In genomic region chr11:44790211-44790610, GRCh38 we compare ENCODE assay signal across 21 cellular contexts.
"Had no signal": no experiment of that assay in that cellular context is flagged by ENCODE, and none has a peak within 500 bp of the region (broad histone marks: within the 10 kb centered on the region; RNA-seq: fewer than 3 reads in every experiment).

No MANE protein-coding gene starts in this region.

- ATAC-seq: activated CD4-positive, alpha-beta T cell treated with anti-CD3 and anti-CD28 coated beads for 36 hours; activated T-cell treated with anti-CD3 and anti-CD28 coated beads, Interleukin-2, amount 50 U/mL, for 4 hours; foreskin keratinocyte; left lobe of liver; lower lobe of right lung; stimulated activated naive CD8-positive, alpha-beta T cell treated with anti-CD3 and anti-CD28 coated beads, Interleukin-15, Interleukin-2, amounts not matched to agents 100 U/mL and 50 U/mL, for 24 hours had no signal

- H3K9me3 ChIP-seq: lower lobe of right lung had no signal

- H3K27me3 Mint-ChIP-seq: activated B cell treated with CpG ODN at 0.5 μM for 24 hours; activated naive CD8-positive, alpha-beta T cell treated with anti-CD3 and anti-CD28 coated beads for 36 hours; progenitor cell of endocrine pancreas had no signal

- FAIRE-seq: endometrium had no signal

- DNase-seq: activated B cell treated with CpG ODN at 0.5 μM for 24 hours; activated CD4-positive, alpha-beta T cell treated with anti-CD3 and anti-CD28 coated beads for 36 hours; activated CD4-positive, alpha-beta T cell treated with anti-CD3 and anti-CD28 coated beads, Interleukin-2, amount 50 U/mL, for 4 hours; activated CD8-positive, alpha-beta memory T cell treated with anti-CD3 and anti-CD28 coated beads for 24 hours; activated CD8-positive, alpha-beta memory T cell treated with anti-CD3 and anti-CD28 coated beads, Interleukin-2, amount 50 U/mL, for 4 hours; activated naive CD4-positive, alpha-beta T cell treated with Interleukin-2 at 50 U/mL for 16 hours; activated naive CD8-positive, alpha-beta T cell treated with anti-CD3 and anti-CD28 coated beads for 36 hours; activated T-cell treated with anti-CD3 and anti-CD28 coated beads, Interleukin-2, amount 50 U/mL, for 4 hours; amniotic stem cell; effector CD4-positive, alpha-beta T cell; foreskin keratinocyte; lower lobe of right lung; naive B cell; retina; stimulated activated CD4-positive, alpha-beta T cell treated with anti-CD3 and anti-CD28 coated beads, Interleukin-4, amount 100 ng/mL, for 1 hour; stimulated activated naive CD8-positive, alpha-beta T cell treated with anti-CD3 and anti-CD28 coated beads, Interleukin-15, Interleukin-2, amounts not matched to agents 100 U/mL and 50 U/mL, for 24 hours; T-helper 9 cell had no signal

- H3K4me1 Mint-ChIP-seq: activated B cell treated with CpG ODN at 0.5 μM for 24 hours; activated CD4-positive, alpha-beta T cell treated with anti-CD3 and anti-CD28 coated beads for 36 hours; activated naive CD8-positive, alpha-beta T cell treated with anti-CD3 and anti-CD28 coated beads for 36 hours; naive B cell had no signal

- H3K27ac ChIP-seq: foreskin keratinocyte, lower lobe of right lung had no signal

- H3K27me3 ChIP-seq: foreskin keratinocyte had no signal

- H3K4me3 ChIP-seq: lower lobe of right lung had no signal

- H3K4me3 Mint-ChIP-seq: activated B cell treated with CpG ODN at 0.5 μM for 24 hours; activated CD4-positive, alpha-beta T cell treated with anti-CD3 and anti-CD28 coated beads for 36 hours; activated naive CD8-positive, alpha-beta T cell treated with anti-CD3 and anti-CD28 coated beads for 36 hours; activated T-cell treated with anti-CD3 and anti-CD28 coated beads, Interleukin-2, amount 50 U/mL, for 4 hours; dendritic cell treated with granulocyte-macrophage colony-stimulating factor and Interleukin-4, amounts not matched to agents 40 ng/mL and 50 ng/mL, for 4 days; naive B cell had no signal

- H3K36me3 ChIP-seq: lower lobe of right lung had no signal

- H3K9me3 Mint-ChIP-seq: activated B cell treated with CpG ODN at 0.5 μM for 24 hours; activated naive CD8-positive, alpha-beta T cell treated with anti-CD3 and anti-CD28 coated beads for 36 hours; activated T-cell treated with anti-CD3 and anti-CD28 coated beads, Interleukin-2, amount 50 U/mL, for 4 hours; dendritic cell treated with granulocyte-macrophage colony-stimulating factor and Interleukin-4, amounts not matched to agents 40 ng/mL and 50 ng/mL, for 4 days had no signal

- H3K4me1 ChIP-seq: foreskin keratinocyte had no signal

- H3K36me3 Mint-ChIP-seq: activated naive CD8-positive, alpha-beta T cell treated with anti-CD3 and anti-CD28 coated beads for 36 hours; naive B cell had no signal

- H3K27ac Mint-ChIP-seq: activated B cell treated with CpG ODN at 0.5 μM for 24 hours; activated CD4-positive, alpha-beta T cell treated with anti-CD3 and anti-CD28 coated beads for 36 hours; activated naive CD8-positive, alpha-beta T cell treated with anti-CD3 and anti-CD28 coated beads for 36 hours; dendritic cell treated with granulocyte-macrophage colony-stimulating factor and Interleukin-4, amounts not matched to agents 40 ng/mL and 50 ng/mL, for 4 days; progenitor cell of endocrine pancreas had no signal
